Comparison of ENCODE assay signal across 8 cellular contexts in the genomic region with DNA sequence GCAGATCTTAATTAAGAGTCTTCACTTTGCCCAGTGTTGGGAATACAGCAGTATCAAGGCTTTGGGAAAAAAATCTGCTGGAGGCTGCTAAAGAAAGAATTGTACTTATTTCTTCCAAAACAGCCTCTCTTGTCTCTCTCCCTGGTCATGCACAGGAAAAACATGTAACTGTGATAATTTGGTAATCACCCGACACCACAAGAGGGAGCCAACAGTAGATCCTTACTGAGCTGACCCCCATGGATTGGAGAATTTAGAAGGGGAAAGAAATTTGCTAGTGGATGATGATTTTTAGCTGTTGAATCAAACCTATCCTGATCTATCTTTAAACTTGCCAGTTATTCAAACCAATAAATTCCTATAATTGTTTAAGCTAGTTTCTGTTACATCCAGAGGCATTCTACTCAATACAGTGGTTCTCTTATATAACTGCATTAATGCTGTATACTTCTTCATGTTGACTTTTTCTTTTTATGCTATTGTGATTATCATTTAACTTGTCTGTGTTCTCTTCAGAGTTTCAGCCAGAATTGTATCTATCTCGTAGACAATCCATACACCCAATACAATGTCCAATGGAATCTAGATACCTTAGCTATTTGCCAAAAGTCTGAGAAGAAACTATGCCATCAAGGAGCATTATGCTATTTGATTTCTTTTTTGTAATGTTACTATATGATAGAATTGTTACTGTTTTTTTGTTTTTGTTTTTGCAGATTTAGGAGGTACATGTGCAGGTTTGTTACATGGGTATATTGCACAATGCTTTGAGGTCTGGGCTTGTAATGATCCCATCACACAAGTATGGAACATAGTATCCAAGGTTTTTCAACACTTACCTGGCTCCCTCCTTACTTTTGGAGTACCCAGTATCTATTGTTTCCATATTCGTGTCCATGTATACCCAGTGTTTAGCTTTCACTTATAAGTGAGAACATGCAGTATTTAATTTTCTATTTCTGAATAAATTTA. TPM values are rescaled to one million over a fixed set of nuclear protein-coding genes. Genes with fewer than 3 reads are reported as not detected.
A peak's percentile ranks its signal among the peaks of the same experiment; 100 is the strongest.
DNase-seq lines count a peak whose midpoint lies in the region; ATAC-seq and TF ChIP-seq lines count a peak whose summit lies in the region.

No MANE protein-coding gene starts in this region.

- ATAC-seq in GM18870 (IDR thresholded peaks at IDR 0.05; ENCODE audit: unreplicated experiment) (peak; percentile 67), HG03066 (IDR thresholded peaks at IDR 0.05; ENCODE audit: low read depth, unreplicated experiment) (peak; percentile 84), HG03439 (IDR thresholded peaks at IDR 0.05; ENCODE audit: unreplicated experiment) (no peak)

- CTCF ChIA-PET in mammary epithelial cell (lab: Charles Lee; ENCODE audit: low non-redundant PET), result interaction anchor here (0.6 to 1.4 kb wide), 6 partner anchors 107 to 1288 kb away, joined by 3 to 15 read pairs (median 4); no protein-coding TSS in a partner anchor

- H3K4me3 ChIP-seq in mammary epithelial cell (replicated peaks in 1 of 3; ENCODE audit: insufficient read depth in 1 of 3, low read depth in 2 of 3, low read length in 3 of 3) (no peak overlapping the region), vagina (no peak overlapping the region)

- H3K27ac ChIP-seq in mammary epithelial cell (ENCODE audit: insufficient read depth, low read depth, low read length) (no peak overlapping the region), vagina (no peak overlapping the region)

- no peak overlapping the region for H3K9ac ChIP-seq in mammary epithelial cell (ENCODE audit: insufficient read depth, low read length)

- DNase-seq in Caki2 (ENCODE audit: low read depth), result peak; percentile 51
- DNase-seq in NCI-H526 treated with DMSO at 0.1 percent for 48 hours (lab: John Stamatoyannopoulos, UW), result peak; percentile 17
- DNase-seq in mammary epithelial cell, result peak; percentile 36
- peak; percentile 82 for DNase-seq in left kidney (ENCODE audit: low read depth, low spot score)
- no peak for DNase-seq in vagina (ENCODE audit: extremely low spot score in 2 of 2)

- in situ Hi-C loops in Caki2 (cut with HindIII; ENCODE audit: low pct_unique_long_range_greater_than_20kb, low sequenced_read_pairs), result no loop called here
- in situ Hi-C loops in mammary epithelial cell (cut with MboI; ENCODE audit: low sequenced_read_pairs in 2 of 2), result loop anchor here (10.0 kb wide), 1 partner anchor 144 kb away; no protein-coding TSS in a partner anchor

- H3K79me2 ChIP-seq in mammary epithelial cell (ENCODE audit: insufficient read depth, low read length), result no peaks in the 10 kb centered on the region

- WGBS in mammary epithelial cell (ENCODE audit: low coverage, missing lambda C conversion rate), result 19% methylated on average over 3 of the region's 3 CpGs

- no TSS peak for BruUV-seq in mammary epithelial cell (replicated peaks; lab: Mats Ljungman, UMichigan)

- TF ChIP-seq POLR2A in vagina (IDR thresholded peaks at IDR 0.05), result no peak

- H3K9me3 ChIP-seq in mammary epithelial cell (replicated peaks; ENCODE audit: insufficient read depth, low read length) (no peaks in the 10 kb centered on the region), vagina (no peaks in the 10 kb centered on the region)

- H4K20me1 ChIP-seq in mammary epithelial cell (ENCODE audit: insufficient read depth, low read length), result no peaks in the 10 kb centered on the region

- H2AFZ ChIP-seq in mammary epithelial cell (ENCODE audit: low read depth, low read length), result no peak overlapping the region

- no peaks in the 10 kb centered on the region for H3K36me3 ChIP-seq in mammary epithelial cell (ENCODE audit: insufficient read depth, low read length)
- no peaks in the 10 kb centered on the region for H3K36me3 ChIP-seq in vagina

- no peaks in the 10 kb centered on the region for H3K4me1 ChIP-seq in mammary epithelial cell (ENCODE audit: insufficient read depth, low read length)
- no peaks in the 10 kb centered on the region for H3K4me1 ChIP-seq in vagina

- dilution Hi-C loops in mammary epithelial cell (cut with HindIII; ENCODE audit: low sequenced_read_pairs), result no loop called here

- TF ChIP-seq CTCF in mammary epithelial cell (conservative IDR thresholded peaks at IDR 0.05 in 1 of 2, IDR thresholded peaks at IDR 0.05 in 1 of 2; ENCODE audit: extremely low read depth in 1 of 2, insufficient read depth in 1 of 2, low read depth in 1 of 2, low read length in 2 of 2) (peak; percentile 74 to 81), vagina (IDR thresholded peaks at IDR 0.05) (peak in 2 of 3 experiments; percentile 40 to 58)

- intact Hi-C loops in mammary epithelial cell (cut with micrococcal nuclease) (loop anchor here (1.0 to 2.0 kb wide), 2 partner anchors 145 to 194 kb away; no protein-coding TSS in a partner anchor), vagina (cut with DNase I) (no loop called here)

- H3K27me3 ChIP-seq in mammary epithelial cell (ENCODE audit: insufficient read depth, low read length) (no peaks in the 10 kb centered on the region), vagina (no peaks in the 10 kb centered on the region)

- no peak overlapping the region for H3K4me2 ChIP-seq in mammary epithelial cell (ENCODE audit: insufficient read depth, low read depth, low read length)

RNA-seq across cellular contexts. Expression of a gene that starts 31.3 kb away (rescaled TPM):
- total RNA-seq in Caki2 (2014; rRNA removed; shearing (Covaris generic); ENCODE audit: low replicate concordance), result not detected in 2 replicates
- total RNA-seq in mammary epithelial cell (under 1 TPM in 1 of 2 donors, not detected in 1; under 0.01 TPM), vagina (not detected)
- not detected for polyA plus RNA-seq in mammary epithelial cell
- not detected for polyA minus RNA-seq in mammary epithelial cell

RNA-seq across cellular contexts. Expression of a gene that starts 47.2 kb away (rescaled TPM):
- total RNA-seq in Caki2 (2014; rRNA removed; shearing (Covaris generic); ENCODE audit: low replicate concordance), result 110 and 132 TPM in 2 replicates
- total RNA-seq in mammary epithelial cell, result 10 to 100 TPM; 92.5 to 99.0 TPM
- polyA plus RNA-seq in mammary epithelial cell, result 74.7 TPM
- polyA minus RNA-seq in mammary epithelial cell, result 26.8 TPM
- total RNA-seq in vagina, result 118 TPM

Comparison
In these comparisons a context has a peak if more than half of its experiments do, and no peak if none do; other contexts are left out.
1. DNase-seq: peak in Caki2 (single experiment), NCI-H526 treated with DMSO at 0.1 percent for 48 hours (single experiment), mammary epithelial cell (single experiment) and left kidney (single experiment); none in vagina (0 of 2).